Comparison of ENCODE assay signal across 21 cellular contexts in the genomic region with DNA sequence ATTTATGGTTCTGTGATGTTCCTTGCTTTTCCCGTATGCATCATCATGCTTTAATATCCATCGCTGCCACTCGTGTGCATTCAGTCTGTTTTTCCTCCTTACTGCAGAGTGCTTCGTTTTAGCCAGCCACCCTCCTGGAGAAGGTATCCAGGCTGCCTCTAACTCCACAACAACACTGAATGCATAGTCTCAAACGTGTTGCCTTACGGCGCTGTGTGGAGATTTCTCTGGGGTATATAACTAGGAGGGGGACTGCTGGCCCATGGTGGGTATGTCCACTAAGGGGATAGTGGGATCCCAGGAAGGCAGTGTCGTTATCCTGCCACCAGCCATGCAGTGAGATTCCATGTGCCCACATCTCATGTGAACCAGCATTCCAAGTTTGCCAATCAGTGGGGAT. TPM values are rescaled to one million over a fixed set of nuclear protein-coding genes. Genes with fewer than 3 reads are reported as not detected.
DNase-seq lines count a peak whose midpoint lies in the region; FAIRE-seq and TF ChIP-seq lines count a peak whose summit lies in the region.
"Had no signal": no experiment of that assay in that cellular context is flagged by ENCODE, and none has a peak within 500 bp of the region (broad histone marks: within the 10 kb centered on the region; RNA-seq: fewer than 3 reads in every experiment).

No MANE protein-coding gene starts in this region.

- intact Hi-C loops in OCI-LY7 (cut with micrococcal nuclease; ENCODE audit: unreplicated experiment) = no loop called here

- H3K27ac ChIP-seq in OCI-LY7 (ENCODE audit: low read depth, low read length, poor library complexity, severe bottlenecking) (no peak overlapping the region), osteoblast (ENCODE audit: low read depth, low read length) (no peak overlapping the region)
- H3K27ac ChIP-seq: A549, C4-2B, HL-60 had no signal

- no peak overlapping the region for H2AFZ ChIP-seq in OCI-LY7 (ENCODE audit: low read length)
- H2AFZ ChIP-seq in osteoblast (ENCODE audit: low read length) = no peak overlapping the region
- H2AFZ ChIP-seq: GM23338 had no signal

- H3K4me1 ChIP-seq in OCI-LY7 (ENCODE audit: insufficient read depth, low read length, poor library complexity, severe bottlenecking) (peaks cover 46% of the 10 kb centered on the region), osteoblast (ENCODE audit: insufficient read depth, low read length) (peaks cover 3% of the 10 kb centered on the region)
- H3K4me1 ChIP-seq: A549 had no signal

- no peak for TF ChIP-seq CTCF in OCI-LY7 (conservative IDR thresholded peaks at IDR 0.05; ENCODE audit: low read length)
- no peak for TF ChIP-seq CTCF in osteoblast (IDR thresholded peaks at IDR 0.05; ENCODE audit: extremely low read depth, low read depth, low read length)

- H3K9me2 ChIP-seq in OCI-LY7 (ENCODE audit: insufficient read depth, low read length) = no peaks in the 10 kb centered on the region

- no peak for DNase-seq in OCI-LY7 (ENCODE audit: low spot score)
- peak; percentile 38 for DNase-seq in ecto neural progenitor cell (ENCODE audit: low spot score)
- peak; percentile 64 for DNase-seq in osteoblast (ENCODE audit: insufficient read length, low spot score, missing footprints)
- DNase-seq in urothelium cell line (ENCODE audit: low spot score) = no peak
- no peak for DNase-seq in NCI-H146 (lab: John Stamatoyannopoulos, UW)
- DNase-seq in 8988T = no peak
- DNase-seq: AML-193; Caco-2; CD4-positive, alpha-beta T cell; DMS153; DMS79; GDM1; HCEC 1CT had no signal

- H3K4me2 ChIP-seq in OCI-LY7 (ENCODE audit: low read length) (peak overlapping the region; percentile 90), osteoblast (ENCODE audit: insufficient read depth, low read length) (no peak overlapping the region)
- H3K4me2 ChIP-seq: A549, GM23338 had no signal

- H4K20me1 ChIP-seq in OCI-LY7 (ENCODE audit: insufficient read depth, low read length) = peaks cover 18% of the 10 kb centered on the region
- H4K20me1 ChIP-seq in osteoblast (ENCODE audit: insufficient read depth, low read length) = no peaks in the 10 kb centered on the region

- no TSS peak for BruUV-seq in OCI-LY7 (replicated peaks; lab: Mats Ljungman, UMichigan)

- H3K79me2 ChIP-seq in OCI-LY7 (ENCODE audit: insufficient read depth, low read depth, low read length) (peaks cover 57% of the 10 kb centered on the region), osteoblast (ENCODE audit: insufficient read depth, low read length) (no peaks in the 10 kb centered on the region)

- POLR2A ChIA-PET in OCI-LY7 (lab: Charles Lee) = no interaction called here

- H3K36me3 ChIP-seq in OCI-LY7 (ENCODE audit: insufficient read depth, low read length) (peaks cover 72% of the 10 kb centered on the region), osteoblast (ENCODE audit: insufficient read depth, low read length) (no peaks in the 10 kb centered on the region)

- FAIRE-seq in urothelium cell line (lab: Jason Lieb, UNC) = no peak
- FAIRE-seq: A549, D721Med, GM12892, GM18507, H54 had no signal

- H3K27me3 ChIP-seq in osteoblast (ENCODE audit: insufficient read depth, low read length) = peaks cover 92% of the 10 kb centered on the region

- CTCF ChIA-PET in OCI-LY7 (lab: Charles Lee; ENCODE audit: unreplicated experiment) = no interaction called here

- no peak overlapping the region for H3K4me3 ChIP-seq in OCI-LY7 (ENCODE audit: low read depth, low read length, poor library complexity, severe bottlenecking)
- no peak overlapping the region for H3K4me3 ChIP-seq in osteoblast (ENCODE audit: insufficient read depth, low read length)
- H3K4me3 ChIP-seq: A549, GM23338 had no signal

- H3K9me3 ChIP-seq in OCI-LY7 (ENCODE audit: low read length) (no peaks in the 10 kb centered on the region), osteoblast (ENCODE audit: low read depth, low read length) (no peaks in the 10 kb centered on the region)
- H3K9me3 ChIP-seq: A549, Caco-2 had no signal

RNA-seq across cellular contexts. Expression of gene BTNL9, which starts 16.4 kb away (rescaled TPM):
- 162 and 188 TPM in 2 replicates for total RNA-seq in OCI-LY7 (2014; rRNA removed; shearing (Covaris generic))
- total RNA-seq in OCI-LY7 (2022) = 219 and 232 TPM in 2 replicates
- not detected in 2 replicates for total RNA-seq in osteoblast
- total RNA-seq: CD4-positive, alpha-beta T cell had no signal

Comparison
In these comparisons a context has a peak if more than half of its experiments do, and no peak if none do; other contexts are left out.
1. DNase-seq: peak in ecto neural progenitor cell (single experiment) and osteoblast (single experiment); none in OCI-LY7 (single experiment), urothelium cell line (single experiment), NCI-H146 (single experiment) and 8988T (single experiment).
2. RNA of gene BTNL9, which starts 16.4 kb away (total RNA-seq): 162 to 232 TPM in OCI-LY7; not detected in osteoblast; every median in the first group is over 100 times any median in the second.